8 cellular contexts compared by ENCODE assay signal in genomic region chrX:11759461-11760311, GRCh38. TPM values are rescaled to one million over a fixed set of nuclear protein-coding genes. Genes with fewer than 3 reads are reported as not detected.
DNase-seq lines count a peak whose midpoint lies in the region; ATAC-seq, FAIRE-seq and TF ChIP-seq lines count a peak whose summit lies in the region.

No MANE protein-coding gene starts in this region.

- peak overlapping the region; percentile 98 for H3K27ac Mint-ChIP-seq in endothelial cell (ENCODE audit: unreplicated experiment)

- no peak overlapping the region for H4K91ac ChIP-seq in mesenchymal stem cell (ENCODE audit: low read length)

- H3K4me1 Mint-ChIP-seq in endothelial cell (ENCODE audit: unreplicated experiment), result peaks cover 4% of the 10 kb centered on the region

- H3K36me3 Mint-ChIP-seq in endothelial cell (ENCODE audit: low read depth, unreplicated experiment), result peaks cover 7% of the 10 kb centered on the region

- peaks cover 8% of the 10 kb centered on the region for H3K27me3 Mint-ChIP-seq in endothelial cell (ENCODE audit: unreplicated experiment)

- H3K27me3 ChIP-seq in HUES48 (ENCODE audit: control insufficient read depth, insufficient read depth, low read length) (peaks cover 20% of the 10 kb centered on the region), mesenchymal stem cell (ENCODE audit: control insufficient read depth in 1 of 2, insufficient read depth in 1 of 2, low read length in 2 of 2) (no peaks in the 10 kb centered on the region)

- H3K36me3 ChIP-seq in HUES48 (ENCODE audit: control insufficient read depth, insufficient read depth, low read length), result peaks cover 41% of the 10 kb centered on the region
- H3K36me3 ChIP-seq in mesenchymal stem cell (ENCODE audit: control insufficient read depth in 1 of 2, insufficient read depth in 2 of 2, low read depth in 1 of 2, low read length in 2 of 2), result peaks cover 8 to 40% of the 10 kb centered on the region in 2 experiments

- H3K4me2 ChIP-seq in mesenchymal stem cell (ENCODE audit: low read length, poor library complexity, severe bottlenecking), result peak overlapping the region; percentile 83

- no peak overlapping the region for H2BK120ac ChIP-seq in mesenchymal stem cell (ENCODE audit: low read depth, low read length)

- peak overlapping the region; percentile 98 for H3K4me3 Mint-ChIP-seq in endothelial cell (ENCODE audit: unreplicated experiment)

- H2BK12ac ChIP-seq in mesenchymal stem cell (ENCODE audit: low read length in 2 of 2), result no peak overlapping the region

- H3K27ac ChIP-seq in HUES48 (ENCODE audit: low read depth, low read length), result no peak overlapping the region
- H3K27ac ChIP-seq in mesenchymal stem cell (ENCODE audit: low read length, poor library complexity, severe bottlenecking), result no peak overlapping the region

- H3K9me3 Mint-ChIP-seq in endothelial cell (ENCODE audit: unreplicated experiment), result no peaks in the 10 kb centered on the region

- 4% methylated on average over 9 of the region's 13 CpGs for WGBS in mesenchymal stem cell

- no peak overlapping the region for H3K14ac ChIP-seq in mesenchymal stem cell (ENCODE audit: low read length in 2 of 2)

- no peak overlapping the region for H2AK5ac ChIP-seq in mesenchymal stem cell (ENCODE audit: low read length, severe bottlenecking)

- H3K9ac ChIP-seq in HUES48 (ENCODE audit: low read depth, low read length) (no peak overlapping the region), mesenchymal stem cell (ENCODE audit: low read length) (peak overlapping the region; percentile 99)

- DNase-seq in D721Med (ENCODE audit: insufficient read length, low spot score) (peak; percentile 19), NOMO-1 treated with DMSO at 0.1 percent for 48 hours (lab: John Stamatoyannopoulos, UW; ENCODE audit: unreplicated experiment) (peak; percentile 93), endothelial cell (ENCODE audit: low spot score) (peak; percentile 61), mesenchymal stem cell (peak; percentile 96)
- peak; percentile 59 for DNase-seq in activated CD8-positive, alpha-beta memory T cell treated with anti-CD3 and anti-CD28 coated beads, Interleukin-2, amount 50 U/mL, for 4 hours
- peak; percentile 47 for DNase-seq in stimulated activated CD8-positive, alpha-beta memory T cell treated with anti-CD3 and anti-CD28 coated beads, Interleukin-4, amount 100 ng/mL, for 24 hours (ENCODE audit: low read depth)

- H3K4me3 ChIP-seq in HUES48 (ENCODE audit: low read depth, low read length) (peak overlapping the region; percentile 89), mesenchymal stem cell (ENCODE audit: insufficient read depth in 1 of 2, low read depth in 1 of 2, low read length in 2 of 2) (peak overlapping the region in 1 of 2 experiments; percentile 91)

- no peaks in the 10 kb centered on the region for H3K9me3 ChIP-seq in HUES48 (ENCODE audit: control insufficient read depth, insufficient read depth, low read length)
- H3K9me3 ChIP-seq in mesenchymal stem cell (ENCODE audit: control insufficient read depth, low read length), result no peaks in the 10 kb centered on the region

- no peak overlapping the region for H3K4ac ChIP-seq in mesenchymal stem cell (ENCODE audit: low read depth in 1 of 2, low read length in 2 of 2)

- H3K79me1 ChIP-seq in mesenchymal stem cell (replicated peaks; ENCODE audit: low read length, poor library complexity, severe bottlenecking), result peaks cover 10% of the 10 kb centered on the region

- no peak overlapping the region for H2AFZ ChIP-seq in mesenchymal stem cell (ENCODE audit: low read depth, low read length)

- ATAC-seq in GM21526 (IDR thresholded peaks at IDR 0.05; ENCODE audit: low FRiP score, unreplicated experiment), result peak; percentile 69

- H3K4me1 ChIP-seq in HUES48 (ENCODE audit: control insufficient read depth, insufficient read depth, low read length) (peaks cover 16% of the 10 kb centered on the region), mesenchymal stem cell (ENCODE audit: control insufficient read depth, insufficient read depth, low read depth, low read length) (peaks cover 1% of the 10 kb centered on the region)

- no peak overlapping the region for H3K18ac ChIP-seq in mesenchymal stem cell (ENCODE audit: low read depth in 1 of 2, low read length in 2 of 2)

- FAIRE-seq in D721Med (lab: Jason Lieb, UNC), result peak; percentile 94

- H2BK15ac ChIP-seq in mesenchymal stem cell (ENCODE audit: low read depth, poor library complexity, severe bottlenecking), result no peak overlapping the region

- H4K8ac ChIP-seq in mesenchymal stem cell (ENCODE audit: low read length), result no peak overlapping the region

- no peak overlapping the region for H3K23ac ChIP-seq in mesenchymal stem cell (ENCODE audit: low read length in 2 of 2)

- TF ChIP-seq CTCF in D721Med (IDR thresholded peaks at IDR 0.05; ENCODE audit: insufficient read depth, missing control alignments) (no peak), endothelial cell (IDR thresholded peaks at IDR 0.05; ENCODE audit: unreplicated experiment) (no peak)

- no peak overlapping the region for H2BK5ac ChIP-seq in mesenchymal stem cell (ENCODE audit: low read depth, low read length, poor library complexity, severe bottlenecking)

RNA-seq across cellular contexts. Expression of gene MSL3, which starts 1.6 kb away (rescaled TPM):
- 55.0 TPM for total RNA-seq in endothelial cell (ENCODE audit: unreplicated experiment)
- 24.0 TPM for polyA plus RNA-seq in mesenchymal stem cell (2013, experiment 1 of 2)
- 24.4 TPM for polyA plus RNA-seq in mesenchymal stem cell (2013, experiment 2 of 2)

Comparison
In these comparisons a context has a peak if more than half of its experiments do, and no peak if none do; other contexts are left out.
1. DNase-seq: peak in every context shown above with its lines; median percentile 96 in mesenchymal stem cell; 93 in NOMO-1 treated with DMSO at 0.1 percent for 48 hours; 61 in endothelial cell; 59 in activated CD8-positive, alpha-beta memory T cell treated with anti-CD3 and anti-CD28 coated beads, Interleukin-2, amount 50 U/mL, for 4 hours; 47 in stimulated activated CD8-positive, alpha-beta memory T cell treated with anti-CD3 and anti-CD28 coated beads, Interleukin-4, amount 100 ng/mL, for 24 hours; 19 in D721Med.